Comparison of ENCODE assay signal across 8 cellular contexts in the genomic region with DNA sequence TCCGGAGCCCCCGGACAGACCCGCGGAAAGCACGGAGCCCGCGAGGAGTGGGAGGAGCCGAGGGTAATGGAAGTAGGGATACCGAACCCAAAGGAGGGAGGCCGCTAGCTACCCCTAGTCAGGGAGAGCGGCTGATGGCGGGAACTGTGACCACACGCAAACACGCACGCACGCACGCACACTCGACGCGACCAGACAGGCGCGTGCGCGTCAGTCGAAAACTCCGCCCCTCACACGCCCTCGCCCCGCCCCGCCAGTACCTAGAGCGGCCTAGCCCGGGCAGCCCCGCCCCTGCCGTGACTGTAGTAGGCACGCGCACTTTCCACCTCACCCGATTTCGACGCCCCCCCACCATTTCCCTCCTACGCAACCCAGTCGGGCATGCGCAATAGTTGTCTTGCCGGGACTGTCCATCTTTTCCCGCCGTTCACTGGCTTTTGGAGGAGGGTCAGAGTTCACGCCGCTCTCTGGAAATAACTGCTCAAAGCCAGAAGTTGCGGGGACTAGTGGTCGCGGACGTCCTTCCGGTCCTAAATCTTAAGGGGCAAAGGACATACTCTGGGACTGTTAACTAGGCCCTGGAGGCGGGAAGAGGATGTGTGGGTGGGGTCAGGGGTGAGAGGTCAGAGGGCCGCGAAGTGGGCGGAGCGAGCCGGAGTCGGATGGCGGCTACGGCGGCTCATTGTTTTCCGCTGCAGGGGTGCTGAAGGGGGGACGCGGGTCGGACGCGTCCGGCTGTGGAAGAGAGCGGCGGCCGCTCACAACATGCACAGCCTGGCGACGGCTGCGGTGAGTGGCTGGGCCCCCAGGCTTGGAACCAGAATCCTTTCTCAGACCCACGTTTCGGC. TPM values are rescaled to one million over a fixed set of nuclear protein-coding genes. Genes with fewer than 3 reads are reported as not detected.
DNase-seq lines count a peak whose midpoint lies in the region; ATAC-seq, FAIRE-seq and TF ChIP-seq lines count a peak whose summit lies in the region.

A gene with protein sequence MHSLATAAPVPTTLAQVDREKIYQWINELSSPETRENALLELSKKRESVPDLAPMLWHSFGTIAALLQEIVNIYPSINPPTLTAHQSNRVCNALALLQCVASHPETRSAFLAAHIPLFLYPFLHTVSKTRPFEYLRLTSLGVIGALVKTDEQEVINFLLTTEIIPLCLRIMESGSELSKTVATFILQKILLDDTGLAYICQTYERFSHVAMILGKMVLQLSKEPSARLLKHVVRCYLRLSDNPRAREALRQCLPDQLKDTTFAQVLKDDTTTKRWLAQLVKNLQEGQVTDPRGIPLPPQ (plus strand): TSS at position 650 of the 848 bp plus-strand sequence. CDS start 116 bp downstream, at position 766.
A gene with protein sequence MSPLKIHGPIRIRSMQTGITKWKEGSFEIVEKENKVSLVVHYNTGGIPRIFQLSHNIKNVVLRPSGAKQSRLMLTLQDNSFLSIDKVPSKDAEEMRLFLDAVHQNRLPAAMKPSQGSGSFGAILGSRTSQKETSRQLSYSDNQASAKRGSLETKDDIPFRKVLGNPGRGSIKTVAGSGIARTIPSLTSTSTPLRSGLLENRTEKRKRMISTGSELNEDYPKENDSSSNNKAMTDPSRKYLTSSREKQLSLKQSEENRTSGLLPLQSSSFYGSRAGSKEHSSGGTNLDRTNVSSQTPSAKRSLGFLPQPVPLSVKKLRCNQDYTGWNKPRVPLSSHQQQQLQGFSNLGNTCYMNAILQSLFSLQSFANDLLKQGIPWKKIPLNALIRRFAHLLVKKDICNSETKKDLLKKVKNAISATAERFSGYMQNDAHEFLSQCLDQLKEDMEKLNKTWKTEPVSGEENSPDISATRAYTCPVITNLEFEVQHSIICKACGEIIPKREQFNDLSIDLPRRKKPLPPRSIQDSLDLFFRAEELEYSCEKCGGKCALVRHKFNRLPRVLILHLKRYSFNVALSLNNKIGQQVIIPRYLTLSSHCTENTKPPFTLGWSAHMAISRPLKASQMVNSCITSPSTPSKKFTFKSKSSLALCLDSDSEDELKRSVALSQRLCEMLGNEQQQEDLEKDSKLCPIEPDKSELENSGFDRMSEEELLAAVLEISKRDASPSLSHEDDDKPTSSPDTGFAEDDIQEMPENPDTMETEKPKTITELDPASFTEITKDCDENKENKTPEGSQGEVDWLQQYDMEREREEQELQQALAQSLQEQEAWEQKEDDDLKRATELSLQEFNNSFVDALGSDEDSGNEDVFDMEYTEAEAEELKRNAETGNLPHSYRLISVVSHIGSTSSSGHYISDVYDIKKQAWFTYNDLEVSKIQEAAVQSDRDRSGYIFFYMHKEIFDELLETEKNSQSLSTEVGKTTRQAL (minus strand): TSS at position 162 of the 848 bp plus-strand sequence. CDS start 9,698 bp downstream, outside the sequence.

- H3K4me1 Mint-ChIP-seq in activated T-cell treated with anti-CD3 and anti-CD28 coated beads, Interleukin-2, amount 50 U/mL, for 72 hours (ENCODE audit: low read depth) = peaks cover 65% of the 10 kb centered on the region

- H3K36me3 ChIP-seq in KOPT-K1 (ENCODE audit: insufficient read depth, low read length) = peaks cover 58% of the 10 kb centered on the region
- peaks cover 0 to 20% (median 0%) of the 10 kb centered on the region in 4 donors for H3K36me3 ChIP-seq in esophagus muscularis mucosa

- H3K9me3 ChIP-seq in KOPT-K1 (ENCODE audit: insufficient read depth, low read length, poor library complexity, severe bottlenecking) = no peaks in the 10 kb centered on the region
- H3K9me3 ChIP-seq in esophagus muscularis mucosa = no peaks in the 10 kb centered on the region

- no peaks in the 10 kb centered on the region for H3K9me3 Mint-ChIP-seq in activated T-cell treated with anti-CD3 and anti-CD28 coated beads, Interleukin-2, amount 50 U/mL, for 72 hours

- peak within 1 kb of the TSS; percentile 85 to 98 for H3K4me3 Mint-ChIP-seq in activated T-cell treated with anti-CD3 and anti-CD28 coated beads, Interleukin-2, amount 50 U/mL, for 72 hours

- under 1% methylated on average over 55 of the region's 77 CpGs for WGBS in esophagus muscularis mucosa

- no peaks in the 10 kb centered on the region for H3K27me3 Mint-ChIP-seq in activated T-cell treated with anti-CD3 and anti-CD28 coated beads, Interleukin-2, amount 50 U/mL, for 72 hours (ENCODE audit: low read depth)

- peak within 1 kb of the TSS; percentile 98 for H3K27ac Mint-ChIP-seq in activated T-cell treated with anti-CD3 and anti-CD28 coated beads, Interleukin-2, amount 50 U/mL, for 72 hours

- peak within 1 kb of the TSS; percentile 75 to 84 (median 78) for H3K4me3 ChIP-seq in esophagus muscularis mucosa

- H3K36me3 Mint-ChIP-seq in activated T-cell treated with anti-CD3 and anti-CD28 coated beads, Interleukin-2, amount 50 U/mL, for 72 hours (ENCODE audit: insufficient read depth in 2 of 2) = peaks cover 24 to 45% of the 10 kb centered on the region in 2 donors

- no peak for TF ChIP-seq CTCF in esophagus muscularis mucosa (IDR thresholded peaks at IDR 0.05)

- FAIRE-seq in RCC 7860 (lab: Jason Lieb, UNC) = peak; percentile 81

- peak; percentile 78 for ATAC-seq in GM21786 (IDR thresholded peaks at IDR 0.05; ENCODE audit: unreplicated experiment)
- peak; percentile 89 for ATAC-seq in activated T-cell treated with anti-CD3 and anti-CD28 coated beads, Interleukin-2, amount 50 U/mL, for 72 hours (replicated peaks in 1 of 2)

- peak; percentile 89 for TF ChIP-seq EP300 in esophagus muscularis mucosa (IDR thresholded peaks at IDR 0.05)

- DNase-seq in DMS79 (lab: John Stamatoyannopoulos, UW) = peak; percentile 92
- peak; percentile 97 for DNase-seq in RCC 7860 (ENCODE audit: low spot score)
- peak; percentile 100 for DNase-seq in activated T-cell treated with anti-CD3 and anti-CD28 coated beads, Interleukin-2, amount 50 U/mL, for 72 hours
- DNase-seq in esophagus muscularis mucosa (ENCODE audit: extremely low spot score) = peak; percentile 100
- peak; percentile 98 for DNase-seq in myocyte (ENCODE audit: low read depth)
- peak; percentile 99 to 100 for DNase-seq in stimulated activated CD8-positive, alpha-beta memory T cell treated with anti-CD3 and anti-CD28 coated beads, Interleukin-7, amount 100 ng/mL, for 48 hours (ENCODE audit: extremely low read depth in 1 of 2, low read depth in 1 of 2)

- no peaks in the 10 kb centered on the region for H3K27me3 ChIP-seq in esophagus muscularis mucosa

- TF ChIP-seq POLR2A in esophagus muscularis mucosa (IDR thresholded peaks at IDR 0.05; ENCODE audit: low read depth) = peak; percentile 46

- H3K27ac ChIP-seq in KOPT-K1 (ENCODE audit: low read depth, low read length, poor library complexity, severe bottlenecking) = peak within 1 kb of the TSS; percentile 99
- H3K27ac ChIP-seq in esophagus muscularis mucosa (replicated peaks in 1 of 4) = peak within 1 kb of the TSS; percentile 90 to 95 (median 92)

- intact Hi-C loops in esophagus muscularis mucosa (cut with DNase I) = loop anchor here (5.0 to 10.0 kb wide), 3 partner anchors 79 to 284 kb away; no protein-coding TSS in a partner anchor

- peaks cover 35 to 65% (median 46%) of the 10 kb centered on the region in 4 donors for H3K4me1 ChIP-seq in esophagus muscularis mucosa

RNA-seq across cellular contexts. Expression of the first gene that starts in this region (rescaled TPM):
- total RNA-seq in activated T-cell treated with anti-CD3 and anti-CD28 coated beads, Interleukin-2, amount 50 U/mL, for 72 hours = 10 to 100 TPM; 80.8 to 82.9 TPM
- 10 to 100 TPM; 23.0 to 33.8 (median 28.8) TPM for total RNA-seq in esophagus muscularis mucosa
- total RNA-seq in myocyte = 38.7 and 60.4 TPM in 2 replicates
- 21.7 TPM for polyA plus RNA-seq in myocyte (2012)

RNA-seq across cellular contexts. Expression of the second gene that starts in this region (rescaled TPM):
- total RNA-seq in activated T-cell treated with anti-CD3 and anti-CD28 coated beads, Interleukin-2, amount 50 U/mL, for 72 hours = 10 to 100 TPM; 31.6 to 35.3 TPM
- total RNA-seq in esophagus muscularis mucosa = 10 to 100 TPM in 1 of 4 donors, 1 to 10 TPM in 3; 6.7 to 15.0 (median 8.5) TPM
- total RNA-seq in myocyte = 9.8 and 16.8 TPM in 2 replicates
- polyA plus RNA-seq in myocyte (2012) = 2.1 TPM

Comparison
In these comparisons a context has a peak if more than half of its experiments do, and no peak if none do; other contexts are left out.
1. Peak in every context shown above with its lines: DNase-seq, ATAC-seq, H3K4me3 ChIP-seq and H3K27ac ChIP-seq.